In the genomic region with DNA sequence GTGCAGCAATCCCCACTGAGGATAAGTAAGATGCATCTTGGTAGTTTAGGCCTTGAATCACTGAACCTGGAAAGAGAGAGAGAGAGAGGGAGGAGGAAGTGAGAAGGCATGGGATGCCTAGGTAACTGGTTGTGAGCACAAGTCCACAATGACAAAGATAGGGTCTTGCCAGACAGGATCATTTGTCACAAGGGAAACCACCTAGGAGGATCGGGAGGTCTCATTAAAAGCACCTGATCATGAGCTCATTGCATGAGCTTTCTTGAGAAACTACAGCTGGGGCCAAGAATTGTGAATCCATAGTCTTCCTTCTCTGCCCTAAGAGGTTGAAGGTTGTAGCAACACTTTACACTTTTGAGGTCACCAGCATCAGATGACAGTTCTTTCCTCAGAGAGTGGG, we compare ENCODE assay signal across 29 cellular contexts.
DNase-seq lines count a peak whose midpoint lies in the region; ATAC-seq, FAIRE-seq and TF ChIP-seq lines count a peak whose summit lies in the region.
"Had no signal": no experiment of that assay in that cellular context is flagged by ENCODE, and none has a peak within 500 bp of the region (broad histone marks: within the 10 kb centered on the region; RNA-seq: fewer than 3 reads in every experiment).

No MANE protein-coding gene starts in this region.

- peaks cover 0 to 3% of the 10 kb centered on the region in 2 experiments; a peak in 1 of 4 replicates for H3K79me2 ChIP-seq in H1 (ENCODE audit: control insufficient read depth in 1 of 2, insufficient read depth in 2 of 2, low read length in 2 of 2)

- H3K9me3 Mint-ChIP-seq in activated T-cell treated with anti-CD3 and anti-CD28 coated beads, Interleukin-2, amount 50 U/mL, for 24 hours = no peaks in the 10 kb centered on the region
- H3K9me3 Mint-ChIP-seq: activated CD8-positive, alpha-beta T cell treated with anti-CD3 and anti-CD28 coated beads for 36 hours had no signal

- H2BK15ac ChIP-seq in H1 (ENCODE audit: low read length) = peak overlapping the region; percentile 67; the same call in 1 of the 2 replicates

- H3K4me3 Mint-ChIP-seq in activated T-cell treated with anti-CD3 and anti-CD28 coated beads, Interleukin-2, amount 50 U/mL, for 24 hours = no peak overlapping the region
- H3K4me3 Mint-ChIP-seq: activated CD8-positive, alpha-beta T cell treated with anti-CD3 and anti-CD28 coated beads for 36 hours had no signal

- TF ChIP-seq POLR2A in H1 (IDR thresholded peaks at IDR 0.05; ENCODE audit: control extremely low read depth in 1 of 2, low read depth in 2 of 2, low read length in 2 of 2) (no peak), erythroblast (IDR thresholded peaks at IDR 0.05; ENCODE audit: low read length) (no peak), Peyer's patch (IDR thresholded peaks at IDR 0.05) (no peak)

- H3K18ac ChIP-seq in H1 (ENCODE audit: extremely low read depth, low read length) = peak overlapping the region; percentile 52; the same call in 1 of the 2 replicates

- peaks cover 0 to 8% (median 1%) of the 10 kb centered on the region in 4 experiments; a peak in 3 of 7 replicates for H3K4me1 ChIP-seq in H1 (replicated peaks in 1 of 4; ENCODE audit: control insufficient read depth in 3 of 4, insufficient read depth in 4 of 4, low read length in 3 of 4)
- no peaks in the 10 kb centered on the region for H3K4me1 ChIP-seq in Peyer's patch
- H3K4me1 ChIP-seq: left ventricle myocardium inferior had no signal

- 0 out of 2 replicates have a peak overlapping the region, but pooled peaks have one; percentile 39 for H2BK12ac ChIP-seq in H1 (ENCODE audit: low read depth, low read length)

- no peaks in the 10 kb centered on the region for H3K27me3 Mint-ChIP-seq in activated T-cell treated with anti-CD3 and anti-CD28 coated beads, Interleukin-2, amount 50 U/mL, for 24 hours
- H3K27me3 Mint-ChIP-seq: activated CD8-positive, alpha-beta T cell treated with anti-CD3 and anti-CD28 coated beads for 36 hours; progenitor cell of endocrine pancreas had no signal

- no peaks in the 10 kb centered on the region for H3K23me2 ChIP-seq in H1 (ENCODE audit: low read depth, low read length)

- POLR2A ChIA-PET in GM10248 (lab: Yijun Ruan, JAX) = no interaction called here
- POLR2A ChIA-PET in H1 (lab: Charles Lee; ENCODE audit: partially characterized antibody) = no interaction called here

- H3K27ac Mint-ChIP-seq in activated T-cell treated with anti-CD3 and anti-CD28 coated beads, Interleukin-2, amount 50 U/mL, for 24 hours = no peak overlapping the region
- H3K27ac Mint-ChIP-seq: activated CD8-positive, alpha-beta T cell treated with anti-CD3 and anti-CD28 coated beads for 36 hours; progenitor cell of endocrine pancreas had no signal

- no peak overlapping the region for H3K4me2 ChIP-seq in H1 (ENCODE audit: insufficient read depth in 1 of 2, low read depth in 2 of 2, low read length in 2 of 2)
- H3K4me2 ChIP-seq: BLaER1 had no signal

- H3K9me3 ChIP-seq in H1 (ENCODE audit: insufficient read depth in 2 of 2, low read depth in 1 of 2, low read length in 1 of 2) (no peaks in the 10 kb centered on the region), Peyer's patch (no peaks in the 10 kb centered on the region)
- H3K9me3 ChIP-seq: left ventricle myocardium inferior, neutrophil had no signal

- H3K36me3 Mint-ChIP-seq in activated T-cell treated with anti-CD3 and anti-CD28 coated beads, Interleukin-2, amount 50 U/mL, for 24 hours (ENCODE audit: low read depth) = no peaks in the 10 kb centered on the region

- H3K23ac ChIP-seq in H1 (ENCODE audit: insufficient read length) = no peak overlapping the region

- peak overlapping the region; percentile 20; the same call in 1 of the 2 replicates for H2BK5ac ChIP-seq in H1 (ENCODE audit: low read depth, low read length)

- H2AFZ ChIP-seq in H1 (ENCODE audit: low read length) = no peak overlapping the region
- H2AFZ ChIP-seq: GM23248 had no signal

- H3K4me3 ChIP-seq in H1 (ENCODE audit: extremely low read depth in 1 of 4, insufficient read depth in 2 of 4, low read depth in 3 of 4, low read length in 4 of 4) (no peak overlapping the region), Peyer's patch (no peak overlapping the region)
- H3K4me3 ChIP-seq: BLaER1, dorsolateral prefrontal cortex, GM23248, left ventricle myocardium inferior had no signal

- H3K27ac ChIP-seq in H1 (ENCODE audit: low read depth, low read length) (no peak overlapping the region), Peyer's patch (no peak overlapping the region)
- H3K27ac ChIP-seq: BLaER1, dorsolateral prefrontal cortex, GM23248, left ventricle myocardium inferior, neutrophil had no signal

- no peaks in the 10 kb centered on the region for H4K20me1 ChIP-seq in H1 (replicated peaks in 1 of 2; ENCODE audit: control insufficient read depth in 1 of 2, insufficient read depth in 2 of 2, low read length in 2 of 2)
- H4K20me1 ChIP-seq: BLaER1 had no signal

- H4K8ac ChIP-seq in H1 (ENCODE audit: extremely low read depth, insufficient read depth, low read length) = no peak overlapping the region

- FAIRE-seq in H1 (lab: Jason Lieb, UNC) = no peak
- FAIRE-seq: islet of Langerhans had no signal

- H4K5ac ChIP-seq in H1 (ENCODE audit: insufficient read length, low read depth, low read length) = no peak overlapping the region

- CTCF ChIA-PET in GM10248 (lab: Yijun Ruan, JAX) = no interaction called here
- CTCF ChIA-PET in H1 (lab: Charles Lee; ENCODE audit: partially characterized antibody) = interaction anchor here (1.2 kb wide), 1 partner anchor 9 kb away, joined by 3 read pairs; no protein-coding TSS in a partner anchor

- ATAC-seq in GM18519 (IDR thresholded peaks at IDR 0.05; ENCODE audit: low FRiP score, unreplicated experiment) (peak; percentile 33), HG03342 (IDR thresholded peaks at IDR 0.05; ENCODE audit: unreplicated experiment) (peak; percentile 56)
- ATAC-seq: activated CD8-positive, alpha-beta T cell treated with anti-CD3 and anti-CD28 coated beads for 36 hours; sciatic nerve had no signal

- DNase-seq in GM10248 (ENCODE audit: extremely low spot score) (peak; percentile 22), H1 (ENCODE audit: low read depth in 1 of 2, low spot score in 2 of 2) (no peak), nucleus accumbens (lab: John Stamatoyannopoulos, UW) (no peak), erythroblast (lab: John Stamatoyannopoulos, UW) (no peak), Peyer's patch (no peak)
- DNase-seq in activated T-cell treated with anti-CD3 and anti-CD28 coated beads, Interleukin-2, amount 50 U/mL, for 24 hours = no peak
- DNase-seq: ACHN; activated CD4-positive, alpha-beta T cell treated with anti-CD3 and anti-CD28 coated beads for 1 hour; activated CD8-positive, alpha-beta T cell treated with anti-CD3 and anti-CD28 coated beads for 36 hours; activated effector memory CD4-positive, alpha-beta T cell treated with Interleukin-2 at 50 U/mL for 16 hours; dorsolateral prefrontal cortex; GDM1; GM23248; KBM-7; left ventricle myocardium inferior; NCI-H1436; NCI-H2081 treated with DMSO at 0.1 percent for 48 hours; NCI-H345; RPMI8226; stimulated activated CD4-positive, alpha-beta T cell treated with anti-CD3 and anti-CD28 coated beads, Interleukin-12 subunit alpha, Interleukin-12 subunit beta, amount 100 ng/mL, for 4 hours; stimulated activated CD4-positive, alpha-beta T cell treated with anti-CD3 and anti-CD28 coated beads, Interleukin-4, amount 100 ng/mL, for 1 hour; T-helper 1 cell had no signal

- H4K91ac ChIP-seq in H1 (replicated peaks; ENCODE audit: insufficient read length, low read length) = peak overlapping the region; percentile 14

- no peak for TF ChIP-seq RAD21 in H1 (IDR thresholded peaks at IDR 0.05 in 1 of 2, conservative IDR thresholded peaks at IDR 0.05 in 1 of 2; ENCODE audit: low read depth in 2 of 2, low read length in 2 of 2)

- peaks cover 14% of the 10 kb centered on the region for H3K4me1 Mint-ChIP-seq in activated T-cell treated with anti-CD3 and anti-CD28 coated beads, Interleukin-2, amount 50 U/mL, for 24 hours (ENCODE audit: low read depth)

- H3K4ac ChIP-seq in H1 (replicated peaks; ENCODE audit: insufficient read length, low read depth, low read length) = no peak overlapping the region

- H3K79me1 ChIP-seq in H1 (ENCODE audit: low read depth, low read length) = peaks cover 2% of the 10 kb centered on the region; the same call in 1 of the 2 replicates

- no peak overlapping the region for H3K9ac ChIP-seq in H1 (replicated peaks in 1 of 4; ENCODE audit: extremely low read depth in 1 of 4, low read depth in 3 of 4, low read length in 3 of 4)
- H3K9ac ChIP-seq: BLaER1, GM23248 had no signal

- TF ChIP-seq CTCF in GM10248 (IDR thresholded peaks at IDR 0.05; ENCODE audit: control extremely low read depth, extremely low read depth, low read depth, missing control alignments) (no peak), H1 (IDR thresholded peaks at IDR 0.05; ENCODE audit: control extremely low read depth in 1 of 3, insufficient read depth in 1 of 3, low read depth in 1 of 3, low read length in 3 of 3) (no peak), Peyer's patch (IDR thresholded peaks at IDR 0.05) (no peak)

- H3K56ac ChIP-seq in H1 (replicated peaks; ENCODE audit: insufficient read length, low read depth, low read length) = no peak overlapping the region

- WGBS in H1 (ENCODE audit: extremely low coverage in 1 of 2, insufficient coverage in 1 of 2, insufficient read length in 1 of 2, insufficient replicate concordance in 2 of 2, low coverage in 1 of 2, low lambda C conversion rate in 2 of 2, missing lambda C conversion rate in 1 of 2), 2 experiments = 100% methylated on average over 1 of the region's 1 CpG; no CpG with 5 or more reads in 1 of the 2 experiments

- no peak overlapping the region for H2BK120ac ChIP-seq in H1 (replicated peaks; ENCODE audit: low read depth, low read length)

- H3K14ac ChIP-seq in H1 (ENCODE audit: insufficient read length) = no peak overlapping the region

- no peaks in the 10 kb centered on the region for H3K36me3 ChIP-seq in H1 (ENCODE audit: control insufficient read depth in 2 of 4, insufficient read depth in 4 of 4, low read length in 3 of 4)
- no peaks in the 10 kb centered on the region for H3K36me3 ChIP-seq in Peyer's patch
- H3K36me3 ChIP-seq: BLaER1, left ventricle myocardium inferior, neutrophil had no signal

- H3K27me3 ChIP-seq in H1 (replicated peaks in 1 of 4; ENCODE audit: control insufficient read depth in 3 of 4, extremely low read depth in 1 of 4, insufficient read depth in 3 of 4, low read length in 3 of 4) (no peaks in the 10 kb centered on the region), Peyer's patch (no peaks in the 10 kb centered on the region)
- H3K27me3 ChIP-seq: BLaER1, dorsolateral prefrontal cortex, neutrophil had no signal

- TF ChIP-seq EP300 in H1 (IDR thresholded peaks at IDR 0.05; ENCODE audit: borderline replicate concordance in 1 of 2, low read depth in 2 of 2, low read length in 2 of 2) = no peak

- H2BK20ac ChIP-seq in H1 (ENCODE audit: low read length) = 0 out of 2 replicates have a peak overlapping the region, but pooled peaks have one; percentile 0

- H2AK5ac ChIP-seq in H1 (ENCODE audit: low read depth, low read length) = peak overlapping the region; percentile 72; the same call in 1 of the 2 replicates

TF ChIP-seq in H1, 55 proteins besides CTCF, POLR2A, EP300 and RAD21 (continues in another document):
- TF ChIP-seq, protein P1, sequence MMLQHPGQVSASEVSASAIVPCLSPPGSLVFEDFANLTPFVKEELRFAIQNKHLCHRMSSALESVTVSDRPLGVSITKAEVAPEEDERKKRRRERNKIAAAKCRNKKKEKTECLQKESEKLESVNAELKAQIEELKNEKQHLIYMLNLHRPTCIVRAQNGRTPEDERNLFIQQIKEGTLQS (IDR thresholded peaks at IDR 0.05; ENCODE audit: insufficient read depth, low read depth, low read length) = no peak
